ENCODE assay signal across 11 cellular contexts in genomic region chr11:88353835-88354496, GRCh38. TPM values are rescaled to one million over a fixed set of nuclear protein-coding genes. Genes with fewer than 3 reads are reported as not detected.
A peak's percentile ranks its signal among the peaks of the same experiment; 100 is the strongest.
DNase-seq lines count a peak whose midpoint lies in the region; ATAC-seq, FAIRE-seq and TF ChIP-seq lines count a peak whose summit lies in the region.
"Had no signal": no experiment of that assay in that cellular context is flagged by ENCODE, and none has a peak within 500 bp of the region (broad histone marks: within the 10 kb centered on the region; RNA-seq: fewer than 3 reads in every experiment).

No MANE protein-coding gene starts in this region.

- in situ Hi-C loops in K562 (cut with MboI), result no loop called here

- peak; percentile 41 for DNase-seq in GM12865 (ENCODE audit: low read depth)
- no peak for DNase-seq in K562 (ENCODE audit: extremely low read depth in 1 of 4, low spot score in 3 of 4)
- no peak for DNase-seq in epidermal melanocyte (ENCODE audit: insufficient read length, low spot score)
- no peak for DNase-seq in HPDE6-E6E7 (ENCODE audit: extremely low spot score)
- DNase-seq in testis, result no peak
- no peak for DNase-seq in NK-92 treated with Interleukin-12 subunit alpha and Interleukin-12 subunit beta, amount 100 ng/mL, for 24 hours (lab: John Stamatoyannopoulos, UW)
- DNase-seq: anterior cingulate cortex, Calu3 had no signal

- H3K4me1 ChIP-seq in K562 (replicated peaks in 1 of 2; ENCODE audit: control insufficient read depth in 2 of 2, insufficient read depth in 2 of 2, low read length in 2 of 2), result peaks cover 0 to 5% of the 10 kb centered on the region in 2 experiments; a peak in 4 of 5 replicates
- H3K4me1 ChIP-seq in testis, result peaks cover 6% of the 10 kb centered on the region

- BruUV-seq in K562 (replicated peaks; lab: Mats Ljungman, UMichigan), result no TSS peak

- H4K20me1 ChIP-seq in K562 (replicated peaks; ENCODE audit: control insufficient read depth, insufficient read depth, low read length), result no peaks in the 10 kb centered on the region

- TF ChIP-seq CTCF in GM12865 (IDR thresholded peaks at IDR 0.05; ENCODE audit: insufficient read depth, low read depth, low read length, missing control alignments), result no peak
- TF ChIP-seq CTCF in K562 (IDR thresholded peaks at IDR 0.05 in 2 of 3, conservative IDR thresholded peaks at IDR 0.05 in 1 of 3; ENCODE audit: insufficient read depth in 2 of 3, low read depth in 1 of 3, low read length in 3 of 3), result no peak
- TF ChIP-seq CTCF in testis (IDR thresholded peaks at IDR 0.05), result no peak

- POLR2A ChIA-PET in K562 (lab: Yijun Ruan, JAX), result interaction anchor here (0.9 kb wide), 1 partner anchor 15 kb away, joined by 3 read pairs; no protein-coding TSS in a partner anchor

- H3K4me3 ChIP-seq in GM12865 (ENCODE audit: low read depth, low read length), result no peak overlapping the region; the same call in 1 of the 2 replicates
- no peak overlapping the region for H3K4me3 ChIP-seq in K562
- no peak overlapping the region for H3K4me3 ChIP-seq in testis
- H3K4me3 ChIP-seq: thoracic aorta had no signal

- H3K36me3 ChIP-seq in K562 (ENCODE audit: control insufficient read depth, insufficient read depth, low read length) (peaks cover under 1% of the 10 kb centered on the region; the same call in 2 of the 3 replicates), testis (ENCODE audit: low read depth, missing control alignments) (no peaks in the 10 kb centered on the region)
- H3K36me3 ChIP-seq: thoracic aorta had no signal

- TF ChIP-seq EP300 in K562 (IDR thresholded peaks at IDR 0.05; ENCODE audit: low read length), result no peak

- no peak overlapping the region for H3K9ac ChIP-seq in K562 (ENCODE audit: insufficient read depth in 1 of 2, low read depth in 2 of 2, low read length in 2 of 2)

- CTCF ChIA-PET in K562 (lab: Yijun Ruan, JAX; ENCODE audit: low intra/inter-chr PET ratio), result no interaction called here

- H3K9me3 ChIP-seq in K562 (replicated peaks; ENCODE audit: control insufficient read depth, insufficient read depth, low read depth, low read length) (no peaks in the 10 kb centered on the region), testis (no peaks in the 10 kb centered on the region)
- H3K9me3 ChIP-seq: thoracic aorta had no signal

- TF ChIP-seq RAD21 in K562 (CRISPR knock-in tag; conservative IDR thresholded peaks at IDR 0.05 in 1 of 2, IDR thresholded peaks at IDR 0.05 in 1 of 2), result no peak

- H3K27ac ChIP-seq in K562 (ENCODE audit: extremely low read depth, low read depth, low read length) (no peak overlapping the region), testis (no peak overlapping the region)
- H3K27ac ChIP-seq: thoracic aorta had no signal

- intact Hi-C loops in K562 (cut with micrococcal nuclease) (no loop called here), testis (cut with DNase I; ENCODE audit: low total_unique reads) (no loop called here)

- no peak for FAIRE-seq in K562 (lab: Jason Lieb, UNC)

- H3K4me2 ChIP-seq in K562 (ENCODE audit: insufficient read depth, low read length), result no peak overlapping the region

- TF ChIP-seq POLR2A in K562 (conservative IDR thresholded peaks at IDR 0.05), result no peak
- TF ChIP-seq POLR2A in testis (IDR thresholded peaks at IDR 0.05), result no peak

- WGBS in K562 (ENCODE audit: insufficient coverage, low coverage, missing lambda C conversion rate), result 30% methylated on average over 4 of the region's 4 CpGs
- 61 to 67% methylated on average over 4 of the region's 4 CpGs for WGBS in testis, 2 donors

- H3K27me3 ChIP-seq in K562 (ENCODE audit: control insufficient read depth in 2 of 2, insufficient read depth in 2 of 2, low read length in 2 of 2) (no peaks in the 10 kb centered on the region), testis (no peaks in the 10 kb centered on the region)

- H3K9me1 ChIP-seq in K562 (ENCODE audit: control insufficient read depth, insufficient read depth, low read length), result no peaks in the 10 kb centered on the region

- no peak overlapping the region for H2AFZ ChIP-seq in K562 (ENCODE audit: low read depth, low read length)

- no peaks in the 10 kb centered on the region for H3K79me2 ChIP-seq in K562 (ENCODE audit: control insufficient read depth, insufficient read depth, low read length)

- ATAC-seq in GM21367 (IDR thresholded peaks at IDR 0.05; ENCODE audit: unreplicated experiment) (peak; percentile 24), HG03432 (IDR thresholded peaks at IDR 0.05; ENCODE audit: unreplicated experiment) (peak; percentile 32), K562 (peak; percentile 34; the same call in 1 of the 3 replicates)

TF ChIP-seq in K562, 482 proteins besides CTCF, POLR2A, EP300 and RAD21:
- TF ChIP-seq ZNF184 (CRISPR knock-in tag; IDR thresholded peaks at IDR 0.05), result no peak
- TF ChIP-seq SRSF7 (optimal IDR thresholded peaks at IDR 0.05; ENCODE audit: low read depth, low read length), result no peak
- no peak for TF ChIP-seq ZNF699 (CRISPR knock-in tag; IDR thresholded peaks at IDR 0.05; ENCODE audit: insufficient replicate concordance)
- TF ChIP-seq KDM4B (IDR thresholded peaks at IDR 0.05; ENCODE audit: borderline replicate concordance in 2 of 2, low read depth in 1 of 2), result no peak
- no peak for TF ChIP-seq HMGXB4 (CRISPR knock-in tag; IDR thresholded peaks at IDR 0.05)
- TF ChIP-seq CTBP1 (IDR thresholded peaks at IDR 0.05; ENCODE audit: borderline replicate concordance), result no peak
- TF ChIP-seq RBM14 (IDR thresholded peaks at IDR 0.05; ENCODE audit: borderline replicate concordance, insufficient read depth, low read depth, low read length), result no peak
- TF ChIP-seq NR2C1 (IDR thresholded peaks at IDR 0.05), result no peak
- TF ChIP-seq NR2C1 (tag; IDR thresholded peaks at IDR 0.05), result no peak
- TF ChIP-seq ZNF436 (CRISPR knock-in tag; IDR thresholded peaks at IDR 0.05), result no peak
- no peak for TF ChIP-seq GTF2F1 (IDR thresholded peaks at IDR 0.05; ENCODE audit: low read depth, low read length)
- TF ChIP-seq RFX7 (CRISPR knock-in tag; IDR thresholded peaks at IDR 0.05), result no peak
- no peak for TF ChIP-seq POLR3A (IDR thresholded peaks at IDR 0.05; ENCODE audit: borderline replicate concordance, extremely low read depth, insufficient read depth, insufficient read length)
- TF ChIP-seq PTBP1 (IDR thresholded peaks at IDR 0.05; ENCODE audit: low read depth, low read length), result no peak
- no peak for TF ChIP-seq POLR2H (tag; IDR thresholded peaks at IDR 0.05; ENCODE audit: low read depth)
- no peak for TF ChIP-seq TFAM (CRISPR knock-in tag; conservative IDR thresholded peaks at IDR 0.05)
- TF ChIP-seq KDM1A (IDR thresholded peaks at IDR 0.05), result no peak
- no peak for TF ChIP-seq RBM15 (IDR thresholded peaks at IDR 0.05; ENCODE audit: insufficient read depth, low read length)
- no peak for TF ChIP-seq ZNF583 (CRISPR knock-in tag; IDR thresholded peaks at IDR 0.05)

RNA-seq across cellular contexts. Expression of gene CTSC, which starts 16.4 kb away (rescaled TPM):
- total RNA-seq in K562 (2011; cell fraction: chromatin; rRNA removed; ENCODE audit: low replicate concordance), result 294 and 379 TPM in 2 replicates
- 320 and 363 TPM in 2 replicates for total RNA-seq in K562 (2011; cell fraction: nucleolus; rRNA removed)
- 387 and 390 TPM in 2 replicates for total RNA-seq in K562 (2011; cell fraction: nucleoplasm; rRNA removed)
- 113 and 115 TPM in 2 replicates for total RNA-seq in K562 (2014; rRNA removed)
- 187 and 206 TPM in 2 replicates for total RNA-seq in K562 (2014; rRNA removed; fragmentation: Illumina TruSeq; extraction: Trizol)
- total RNA-seq in K562 (2015; rRNA removed; fragmentation: Illumina TruSeq; extraction: Trizol), result 201 and 205 TPM in 2 replicates
- total RNA-seq in K562 (2021), result 162 and 170 TPM in 2 replicates
- polyA plus RNA-seq in K562 (2011; rRNA removed), result 148 and 304 TPM in 2 replicates
- 120 and 135 TPM in 2 replicates for polyA plus RNA-seq in K562 (2011; cell fraction: cytosol; rRNA removed)
- 81.1 and 102 TPM in 2 replicates for polyA plus RNA-seq in K562 (2011; cell fraction: nucleus; rRNA removed)
- 217 and 283 TPM in 2 replicates for polyA plus RNA-seq in K562 (2012)
- 148 and 160 TPM in 2 replicates for polyA plus RNA-seq in K562 (2014; fragmentation: Illumina TruSeq; extraction: Trizol)
- polyA plus RNA-seq in K562 (2014; fragmentation: Nextera tagmentation; extraction: Ambion mirVana), result 100 to 1,000 TPM; 350 to 403 TPM
- 137 and 141 TPM in 2 replicates for polyA plus RNA-seq in K562 (2014; rRNA removed)
- 161 and 254 TPM in 2 replicates for polyA minus RNA-seq in K562 (2011; rRNA and poly(A)+ RNA removed)
- polyA minus RNA-seq in K562 (2011; cell fraction: cytosol; rRNA and poly(A)+ RNA removed), result 100 and 143 TPM in 2 replicates
- 156 and 191 TPM in 2 replicates for polyA minus RNA-seq in K562 (2011; cell fraction: nucleus; rRNA and poly(A)+ RNA removed)
- total RNA-seq in testis, result 10 to 100 TPM; 39.1 to 65.3 TPM
- polyA plus RNA-seq in testis (ENCODE audit: insufficient read depth, low read depth, low replicate concordance), result 71.0 TPM
